In the genomic region with DNA sequence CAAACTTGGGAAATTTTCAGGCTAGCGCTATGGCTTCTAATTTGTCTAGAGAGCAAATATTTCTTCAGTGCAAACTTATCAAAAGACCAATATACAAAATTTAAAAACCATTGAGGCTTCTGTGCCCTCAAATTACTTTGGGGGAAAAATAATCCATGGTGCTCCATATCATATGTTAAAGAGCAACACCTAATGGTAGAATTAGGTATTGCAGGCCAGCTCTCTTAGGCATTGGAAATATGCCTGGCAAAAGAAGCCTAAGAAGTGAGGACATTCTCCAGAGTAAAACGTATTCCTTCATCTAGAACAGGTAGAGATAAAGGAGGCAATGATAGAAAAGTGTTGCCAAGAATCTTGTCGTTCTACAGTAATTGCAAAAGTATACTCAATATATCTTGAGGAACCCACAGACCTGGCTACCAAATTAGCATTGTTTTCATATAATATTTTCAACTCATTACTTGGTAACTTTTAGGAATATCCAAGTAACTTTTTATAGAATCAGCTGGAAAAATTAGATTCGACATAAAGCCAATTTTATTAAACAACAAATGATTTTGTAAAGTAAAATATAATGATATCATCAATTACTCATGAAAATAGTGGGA, we compare ENCODE assay signal across 8 cellular contexts.
A peak's percentile ranks its signal among the peaks of the same experiment; 100 is the strongest.
DNase-seq lines count a peak whose midpoint lies in the region; ATAC-seq and TF ChIP-seq lines count a peak whose summit lies in the region.

No MANE protein-coding gene starts in this region.

- TF ChIP-seq POLR2A in body of pancreas (IDR thresholded peaks at IDR 0.05): no peak

- DNase-seq in EL (peak; percentile 7), HL-60 (ENCODE audit: low read depth in 1 of 2, low spot score in 1 of 2) (peak in 1 of 2 experiments; percentile 39), body of pancreas (no peak), naive B cell (peak; percentile 11), amygdala (lab: John Stamatoyannopoulos, UW) (no peak), C1 segment of cervical spinal cord (lab: John Stamatoyannopoulos, UW) (no peak)

- no peak overlapping the region for H3K27ac Mint-ChIP-seq in naive B cell

- no peak overlapping the region for H3K4me3 ChIP-seq in HL-60 (replicated peaks; ENCODE audit: insufficient read depth, low read length)
- H3K4me3 ChIP-seq in body of pancreas: no peak overlapping the region

- H3K4me3 Mint-ChIP-seq in naive B cell: no peak overlapping the region

- no peaks in the 10 kb centered on the region for H3K27me3 Mint-ChIP-seq in naive B cell

- H3K27me3 ChIP-seq in HL-60 (ENCODE audit: insufficient read depth, poor library complexity, severe bottlenecking) (no peaks in the 10 kb centered on the region), body of pancreas (no peaks in the 10 kb centered on the region)

- H3K9me3 Mint-ChIP-seq in naive B cell: peaks cover 0 to 10% (median 6%) of the 10 kb centered on the region in 7 donors

- H3K36me3 Mint-ChIP-seq in naive B cell: no peaks in the 10 kb centered on the region

- H3K4me1 ChIP-seq in body of pancreas: no peaks in the 10 kb centered on the region

- WGBS in body of pancreas, 2 donors: 49 to 59% methylated on average over 4 of the region's 4 CpGs

- peak; percentile 71 for TF ChIP-seq CTCF in HL-60 (IDR thresholded peaks at IDR 0.05; ENCODE audit: insufficient read depth, low read length)
- TF ChIP-seq CTCF in body of pancreas (IDR thresholded peaks at IDR 0.05): peak in 6 of 7 experiments; percentile 48 to 88 (median 63)

- H3K4me1 Mint-ChIP-seq in naive B cell: peaks cover 0 to 20% (median 16%) of the 10 kb centered on the region in 3 donors

- no peaks in the 10 kb centered on the region for H3K36me3 ChIP-seq in body of pancreas (replicated peaks in 1 of 2; ENCODE audit: insufficient read depth in 1 of 2, low read depth in 2 of 2)

- H3K9me3 ChIP-seq in body of pancreas: no peaks in the 10 kb centered on the region

- intact Hi-C loops in body of pancreas (cut with DNase I): no loop called here

- ATAC-seq in body of pancreas (no peak), naive B cell (ENCODE audit: low read depth in 2 of 2) (no peak), GM19035 (IDR thresholded peaks at IDR 0.05; ENCODE audit: unreplicated experiment) (no peak), GM18498 (IDR thresholded peaks at IDR 0.05; ENCODE audit: unreplicated experiment) (no peak)

- H3K27ac ChIP-seq in HL-60 (replicated peaks) (no peak overlapping the region), body of pancreas (no peak overlapping the region)

Comparison
In these comparisons a context has a peak if more than half of its experiments do, and no peak if none do; other contexts are left out.
1. DNase-seq: peak in EL (single experiment) and naive B cell (single experiment); none in body of pancreas (0 of 4), amygdala (0 of 56) and C1 segment of cervical spinal cord (0 of 14).